ENCODE assay signal across 25 cellular contexts in the genomic region with DNA sequence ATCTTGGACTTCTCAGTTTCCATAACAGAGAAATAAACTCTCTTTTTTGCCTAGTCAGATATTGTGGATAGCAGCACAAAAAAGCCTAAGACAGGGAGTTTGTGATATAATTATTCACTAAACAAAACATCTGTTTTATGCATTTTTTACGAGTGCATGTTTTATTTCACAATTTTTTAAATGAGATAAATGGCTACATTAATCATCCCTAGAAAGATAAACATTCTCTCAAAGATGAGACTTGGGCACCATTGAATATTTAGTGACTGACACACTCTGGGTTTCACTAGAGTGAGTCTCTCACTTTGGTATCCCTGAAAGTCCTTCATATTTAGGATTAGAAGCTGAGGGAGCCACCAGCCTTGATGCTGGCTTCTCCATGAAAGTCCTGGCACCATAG.
A peak's percentile ranks its signal among the peaks of the same experiment; 100 is the strongest.
DNase-seq lines count a peak whose midpoint lies in the region; ATAC-seq and FAIRE-seq lines count a peak whose summit lies in the region.
"Had no signal": no experiment of that assay in that cellular context is flagged by ENCODE, and none has a peak within 500 bp of the region (broad histone marks: within the 10 kb centered on the region; RNA-seq: fewer than 3 reads in every experiment).

No MANE protein-coding gene starts in this region.

- H3K14ac ChIP-seq in mesenchymal stem cell (ENCODE audit: low read length in 2 of 2) = no peak overlapping the region

- no peak overlapping the region for H3K9ac ChIP-seq in mesenchymal stem cell (ENCODE audit: low read length)
- H3K9ac ChIP-seq: BLaER1, SK-N-SH had no signal

- CTCF ChIA-PET in activated CD4-positive, alpha-beta memory T cell treated with anti-CD3 and anti-CD28 coated beads for 36 hours (lab: Charles Lee) = no interaction called here
- CTCF ChIA-PET in T-cell (lab: Charles Lee) = interaction anchor here in 1 of 2 donors (0.5 kb wide), 1 partner anchor 10 kb away, joined by 8 read pairs; no protein-coding TSS in a partner anchor

- no peak overlapping the region for H3K23ac ChIP-seq in mesenchymal stem cell (ENCODE audit: low read length in 2 of 2)

- POLR2A ChIA-PET in activated CD4-positive, alpha-beta memory T cell treated with anti-CD3 and anti-CD28 coated beads for 36 hours (lab: Charles Lee) = no interaction called here
- POLR2A ChIA-PET in T-cell (lab: Charles Lee) = interaction anchor here (0.6 kb wide), 2 partner anchors 108 to 1020 kb away, joined by 3 read pairs; no protein-coding TSS in a partner anchor

- H3K79me1 ChIP-seq in mesenchymal stem cell (replicated peaks; ENCODE audit: low read length, poor library complexity, severe bottlenecking) = no peaks in the 10 kb centered on the region

- H3K27ac Mint-ChIP-seq in activated CD4-positive, alpha-beta memory T cell treated with anti-CD3 and anti-CD28 coated beads for 36 hours = no peak overlapping the region
- no peak overlapping the region for H3K27ac Mint-ChIP-seq in T-cell
- H3K27ac Mint-ChIP-seq: CD4-positive, alpha-beta T cell had no signal

- no peak overlapping the region for H2AK5ac ChIP-seq in mesenchymal stem cell (ENCODE audit: low read length, severe bottlenecking)

- no peak overlapping the region for H2AFZ ChIP-seq in mesenchymal stem cell (ENCODE audit: low read depth, low read length)

- H2BK15ac ChIP-seq in mesenchymal stem cell (ENCODE audit: low read depth, poor library complexity, severe bottlenecking) = no peak overlapping the region

- no peaks in the 10 kb centered on the region for H3K4me1 Mint-ChIP-seq in activated CD4-positive, alpha-beta memory T cell treated with anti-CD3 and anti-CD28 coated beads for 36 hours (ENCODE audit: low read depth)
- H3K4me1 Mint-ChIP-seq in T-cell = no peaks in the 10 kb centered on the region

- WGBS in mesenchymal stem cell = no CpG with 5 or more reads among the region's 1 CpG

- no peak overlapping the region for H2BK12ac ChIP-seq in mesenchymal stem cell (ENCODE audit: low read length in 2 of 2)

- H2BK120ac ChIP-seq in mesenchymal stem cell (ENCODE audit: low read depth, low read length) = no peak overlapping the region

- H3K36me3 Mint-ChIP-seq in activated CD4-positive, alpha-beta memory T cell treated with anti-CD3 and anti-CD28 coated beads for 36 hours = no peaks in the 10 kb centered on the region
- H3K36me3 Mint-ChIP-seq in T-cell = no peaks in the 10 kb centered on the region

- no peaks in the 10 kb centered on the region for H3K36me3 ChIP-seq in mesenchymal stem cell (ENCODE audit: control insufficient read depth in 1 of 2, insufficient read depth in 2 of 2, low read depth in 1 of 2, low read length in 2 of 2)
- H3K36me3 ChIP-seq: BLaER1, MG63 had no signal

- no peaks in the 10 kb centered on the region for H3K27me3 ChIP-seq in mesenchymal stem cell (ENCODE audit: control insufficient read depth in 1 of 2, insufficient read depth in 1 of 2, low read length in 2 of 2)
- H3K27me3 ChIP-seq: BLaER1, MG63 had no signal

- H4K91ac ChIP-seq in mesenchymal stem cell (ENCODE audit: low read length) = no peak overlapping the region

- no peak overlapping the region for H3K4ac ChIP-seq in mesenchymal stem cell (ENCODE audit: low read depth in 1 of 2, low read length in 2 of 2)

- H3K4me1 ChIP-seq in mesenchymal stem cell (ENCODE audit: control insufficient read depth, insufficient read depth, low read depth, low read length) = no peaks in the 10 kb centered on the region
- H3K4me1 ChIP-seq: BLaER1 had no signal

- H3K9me3 ChIP-seq in mesenchymal stem cell (ENCODE audit: control insufficient read depth, low read length) = peaks cover 24% of the 10 kb centered on the region
- H3K9me3 ChIP-seq: MG63 had no signal

- DNase-seq in AG08395 (ENCODE audit: low spot score) = peak; percentile 9
- peak; percentile 15 for DNase-seq in GM03348 (ENCODE audit: low spot score)
- no peak for DNase-seq in mesenchymal stem cell
- DNase-seq in LoVo (ENCODE audit: low spot score) = no peak
- no peak for DNase-seq in activated CD4-positive, alpha-beta memory T cell treated with anti-CD3 and anti-CD28 coated beads for 36 hours
- DNase-seq in T-cell = no peak
- DNase-seq: CD4-positive, alpha-beta T cell; COR-L47; DMS79; H7; KBM-7; MG63; NCI-H1105 treated with DMSO at 0.1 percent for 48 hours; NCI-H146; NCI-H1930; NCI-H446; NCI-H524 treated with DMSO at 0.1 percent for 48 hours; NCI-H82; NK-92 treated with Interleukin-12 subunit alpha and Interleukin-12 subunit beta, amount 100 ng/mL, for 24 hours; PC-3; SK-N-SH had no signal

- peak; percentile 76 for FAIRE-seq in endometrium (lab: Jason Lieb, UNC)

- peaks cover 1% of the 10 kb centered on the region for H3K27me3 Mint-ChIP-seq in activated CD4-positive, alpha-beta memory T cell treated with anti-CD3 and anti-CD28 coated beads for 36 hours
- H3K27me3 Mint-ChIP-seq in T-cell = peaks cover 0 to 13% of the 10 kb centered on the region in 2 donors
- H3K27me3 Mint-ChIP-seq: CD4-positive, alpha-beta T cell had no signal

- ATAC-seq in HG03439 (IDR thresholded peaks at IDR 0.05; ENCODE audit: unreplicated experiment) (no peak), T-cell (replicated peaks in 1 of 4) (no peak)
- ATAC-seq: PC-3 had no signal

- no peak overlapping the region for H3K4me3 ChIP-seq in mesenchymal stem cell (ENCODE audit: insufficient read depth in 1 of 2, low read depth in 1 of 2, low read length in 2 of 2)
- H3K4me3 ChIP-seq: BLaER1, MG63 had no signal

- peaks cover 7% of the 10 kb centered on the region for H3K9me3 Mint-ChIP-seq in activated CD4-positive, alpha-beta memory T cell treated with anti-CD3 and anti-CD28 coated beads for 36 hours
- peaks cover 6 to 7% (median 7%) of the 10 kb centered on the region in 3 donors for H3K9me3 Mint-ChIP-seq in T-cell
- H3K9me3 Mint-ChIP-seq: CD4-positive, alpha-beta T cell had no signal

- peak overlapping the region; percentile 19 for H4K8ac ChIP-seq in mesenchymal stem cell (ENCODE audit: low read length)

- no peak overlapping the region for H3K27ac ChIP-seq in mesenchymal stem cell (ENCODE audit: low read length, poor library complexity, severe bottlenecking)
- H3K27ac ChIP-seq: 22Rv1, BLaER1 had no signal

- H3K4me3 Mint-ChIP-seq in activated CD4-positive, alpha-beta memory T cell treated with anti-CD3 and anti-CD28 coated beads for 36 hours = no peak overlapping the region
- H3K4me3 Mint-ChIP-seq in T-cell = no peak overlapping the region
- H3K4me3 Mint-ChIP-seq: CD4-positive, alpha-beta T cell had no signal

- intact Hi-C loops in activated CD4-positive, alpha-beta memory T cell treated with anti-CD3 and anti-CD28 coated beads for 36 hours (cut with micrococcal nuclease) = no loop called here

- no peak overlapping the region for H3K4me2 ChIP-seq in mesenchymal stem cell (ENCODE audit: low read length, poor library complexity, severe bottlenecking)
- H3K4me2 ChIP-seq: BLaER1, SK-N-SH had no signal

- H3K18ac ChIP-seq in mesenchymal stem cell (ENCODE audit: low read depth in 1 of 2, low read length in 2 of 2) = no peak overlapping the region

- H2BK5ac ChIP-seq in mesenchymal stem cell (ENCODE audit: low read depth, low read length, poor library complexity, severe bottlenecking) = no peak overlapping the region

Comparison
In these comparisons a context has a peak if more than half of its experiments do, and no peak if none do; other contexts are left out.
1. DNase-seq: peak in AG08395 (single experiment) and GM03348 (single experiment); none in mesenchymal stem cell (single experiment), LoVo (single experiment), activated CD4-positive, alpha-beta memory T cell treated with anti-CD3 and anti-CD28 coated beads for 36 hours (single experiment) and T-cell (0 of 34).